ENCODE assay signal across 15 cellular contexts in the genomic region with DNA sequence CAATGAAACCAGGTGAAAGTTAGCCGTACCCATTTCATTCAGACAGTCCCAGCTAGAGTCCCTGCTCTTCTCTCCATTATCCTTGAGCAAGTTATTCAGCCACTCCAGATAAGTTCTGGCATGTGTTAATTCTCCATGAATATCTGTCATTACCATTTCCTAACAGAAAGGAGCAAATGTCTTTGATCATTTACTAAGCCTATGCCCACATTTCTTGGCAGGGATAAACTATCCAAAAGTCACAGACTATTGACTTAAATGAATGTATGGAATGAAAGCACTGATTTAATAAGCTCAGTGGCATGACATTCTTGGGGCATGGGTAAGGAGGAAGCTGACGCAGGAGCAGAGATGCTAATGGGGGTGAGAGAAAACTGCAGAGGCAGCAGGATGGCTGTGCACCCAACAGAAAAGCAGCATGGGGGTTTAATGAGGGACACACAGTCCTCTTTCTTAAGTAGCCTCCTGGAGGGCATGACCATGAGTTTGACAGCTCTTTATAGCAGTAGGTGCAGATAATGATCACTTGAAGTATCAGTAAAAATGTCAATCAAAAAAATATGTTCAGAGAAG. TPM values are rescaled to one million over a fixed set of nuclear protein-coding genes. Genes with fewer than 3 reads are reported as not detected.
DNase-seq lines count a peak whose midpoint lies in the region; TF ChIP-seq lines count a peak whose summit lies in the region.
"Had no signal": no experiment of that assay in that cellular context is flagged by ENCODE, and none has a peak within 500 bp of the region (broad histone marks: within the 10 kb centered on the region; RNA-seq: fewer than 3 reads in every experiment).

No MANE protein-coding gene starts in this region.

- no peaks in the 10 kb centered on the region for H3K27me3 ChIP-seq in esophagus (ENCODE audit: control insufficient read depth in 1 of 2, insufficient read depth in 2 of 2, low read length in 2 of 2)
- H3K27me3 ChIP-seq: esophagus muscularis mucosa, left lung had no signal

- H3K4me3 ChIP-seq in esophagus (ENCODE audit: low read depth in 1 of 2, low read length in 2 of 2), result no peak overlapping the region
- H3K4me3 ChIP-seq: esophagus muscularis mucosa, left lung had no signal

- intact Hi-C loops in CD14-positive monocyte (cut with micrococcal nuclease), result no loop called here

- no peaks in the 10 kb centered on the region for H3K36me3 Mint-ChIP-seq in CD14-positive monocyte

- peaks cover 0 to 10% (median 8%) of the 10 kb centered on the region in 3 donors for H3K27me3 Mint-ChIP-seq in CD14-positive monocyte (ENCODE audit: low read depth in 3 of 3)

- H3K9me3 Mint-ChIP-seq in CD14-positive monocyte, result peaks cover 0 to 2% (median 0%) of the 10 kb centered on the region in 7 donors
- H3K9me3 Mint-ChIP-seq: T-helper 2 cell treated with Interferon-gamma antibody and Interleukin-4, amounts not matched to agents 5 μg/mL and 100 μg/mL, for 36 hours had no signal

- no peaks in the 10 kb centered on the region for H3K4me1 Mint-ChIP-seq in CD14-positive monocyte

- H3K27ac ChIP-seq in esophagus (ENCODE audit: low read depth in 2 of 2, low read length in 1 of 2), result peak overlapping the region; percentile 28 to 71
- H3K27ac ChIP-seq: esophagus muscularis mucosa, HL-60, left lung had no signal

- in situ Hi-C loops in GM13976 (cut with MboI; ENCODE audit: low sequenced_read_pairs, unreplicated experiment), result no loop called here

- peaks cover 0 to 5% of the 10 kb centered on the region in 2 donors for H3K4me1 ChIP-seq in esophagus (ENCODE audit: control insufficient read depth in 2 of 2, insufficient read depth in 2 of 2, low read length in 1 of 2)
- H3K4me1 ChIP-seq: left lung had no signal

- no peak overlapping the region for H3K27ac Mint-ChIP-seq in CD14-positive monocyte
- H3K27ac Mint-ChIP-seq: T-helper 2 cell treated with Interferon-gamma antibody and Interleukin-4, amounts not matched to agents 5 μg/mL and 100 μg/mL, for 36 hours had no signal

- DNase-seq in GM04504 (ENCODE audit: low read depth), result peak; percentile 43
- DNase-seq in RPMI8226, result peak; percentile 66
- peak; percentile 100 for DNase-seq in renal cortical epithelial cell (ENCODE audit: low read depth)
- DNase-seq in CD14-positive monocyte (ENCODE audit: low spot score), result no peak
- DNase-seq in NCI-H2081 (lab: John Stamatoyannopoulos, UW), result no peak
- no peak for DNase-seq in GM13976 (ENCODE audit: low spot score)
- DNase-seq: DMS153; left lung; NCI-H1436 treated with DMSO at 0.1 percent for 48 hours; stimulated activated CD4-positive, alpha-beta T cell treated with anti-CD3 and anti-CD28 coated beads, Interleukin-2, amount 100 ng/mL, for 24 hours; stimulated activated naive CD8-positive, alpha-beta T cell treated with anti-CD3 and anti-CD28 coated beads, Interleukin-15, Interleukin-2, amounts not matched to agents 100 U/mL and 50 U/mL, for 24 hours had no signal

- no peaks in the 10 kb centered on the region for H3K36me3 ChIP-seq in esophagus (ENCODE audit: control insufficient read depth in 2 of 2, insufficient read depth in 2 of 2, low read length in 1 of 2)
- H3K36me3 ChIP-seq: esophagus muscularis mucosa, left lung had no signal

- 41 to 52% methylated on average over 2 of the region's 2 CpGs for WGBS in esophagus, 2 donors

- no peak overlapping the region for H3K4me3 Mint-ChIP-seq in CD14-positive monocyte
- H3K4me3 Mint-ChIP-seq: T-helper 2 cell treated with Interferon-gamma antibody and Interleukin-4, amounts not matched to agents 5 μg/mL and 100 μg/mL, for 36 hours had no signal

- TF ChIP-seq CTCF in CD14-positive monocyte (IDR thresholded peaks at IDR 0.05), result no peak
- no peak for TF ChIP-seq CTCF in GM13976 (IDR thresholded peaks at IDR 0.05; ENCODE audit: borderline replicate concordance, control extremely low read depth, extremely low read depth, insufficient read depth, missing control alignments)

- no peaks in the 10 kb centered on the region for H3K9me3 ChIP-seq in esophagus (ENCODE audit: control insufficient read depth in 2 of 2, insufficient read depth in 1 of 2, low read depth in 1 of 2, low read length in 1 of 2)
- H3K9me3 ChIP-seq: esophagus muscularis mucosa, left lung had no signal

RNA-seq across cellular contexts. Expression of gene DHCR24, which starts 17.6 kb away (rescaled TPM):
- 100 to 1,000 TPM; 121 to 196 TPM for polyA plus RNA-seq in esophagus
- 383 and 608 TPM in 2 replicates for total RNA-seq in renal cortical epithelial cell
- polyA plus RNA-seq in CD14-positive monocyte, result 1 to 10 TPM; 3.0 to 3.5 TPM

Comparison
In these comparisons a context has a peak if more than half of its experiments do, and no peak if none do; other contexts are left out.
1. DNase-seq: peak in GM04504 (single experiment), RPMI8226 (single experiment) and renal cortical epithelial cell (single experiment); none in CD14-positive monocyte (single experiment), NCI-H2081 (0 of 2) and GM13976 (single experiment).
2. RNA of gene DHCR24, which starts 17.6 kb away (polyA plus RNA-seq): 121 to 196 TPM in esophagus; 3.0 to 3.5 TPM in CD14-positive monocyte; every median in the first group is over 10 times any median in the second.